1 cellular context compared by ENCODE assay signal in genomic region chr10:114821915-114822770, GRCh38.
TF ChIP-seq lines count a peak whose summit lies in the region.

No MANE protein-coding gene starts in this region.

TF ChIP-seq in HepG2, 621 proteins besides CTCF, POLR2A, EP300 and RAD21 (continued from another document and continues in another):
- TF ChIP-seq, protein P1, sequence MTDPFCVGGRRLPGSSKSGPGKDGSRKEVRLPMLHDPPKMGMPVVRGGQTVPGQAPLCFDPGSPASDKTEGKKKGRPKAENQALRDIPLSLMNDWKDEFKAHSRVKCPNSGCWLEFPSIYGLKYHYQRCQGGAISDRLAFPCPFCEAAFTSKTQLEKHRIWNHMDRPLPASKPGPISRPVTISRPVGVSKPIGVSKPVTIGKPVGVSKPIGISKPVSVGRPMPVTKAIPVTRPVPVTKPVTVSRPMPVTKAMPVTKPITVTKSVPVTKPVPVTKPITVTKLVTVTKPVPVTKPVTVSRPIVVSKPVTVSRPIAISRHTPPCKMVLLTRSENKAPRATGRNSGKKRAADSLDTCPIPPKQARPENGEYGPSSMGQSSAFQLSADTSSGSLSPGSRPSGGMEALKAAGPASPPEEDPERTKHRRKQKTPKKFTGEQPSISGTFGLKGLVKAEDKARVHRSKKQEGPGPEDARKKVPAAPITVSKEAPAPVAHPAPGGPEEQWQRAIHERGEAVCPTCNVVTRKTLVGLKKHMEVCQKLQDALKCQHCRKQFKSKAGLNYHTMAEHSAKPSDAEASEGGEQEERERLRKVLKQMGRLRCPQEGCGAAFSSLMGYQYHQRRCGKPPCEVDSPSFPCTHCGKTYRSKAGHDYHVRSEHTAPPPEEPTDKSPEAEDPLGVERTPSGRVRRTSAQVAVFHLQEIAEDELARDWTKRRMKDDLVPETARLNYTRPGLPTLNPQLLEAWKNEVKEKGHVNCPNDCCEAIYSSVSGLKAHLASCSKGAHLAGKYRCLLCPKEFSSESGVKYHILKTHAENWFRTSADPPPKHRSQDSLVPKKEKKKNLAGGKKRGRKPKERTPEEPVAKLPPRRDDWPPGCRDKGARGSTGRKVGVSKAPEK (CRISPR knock-in tag; IDR thresholded peaks at IDR 0.05; ENCODE audit: borderline replicate concordance), result no peak
- no peak; the same call in 1 of the 2 replicates for TF ChIP-seq ZNF891 (CRISPR knock-in tag; IDR thresholded peaks at IDR 0.05)
- no peak for TF ChIP-seq CEBPB (IDR thresholded peaks at IDR 0.05; ENCODE audit: borderline replicate concordance, low read depth, low read length)
- no peak for TF ChIP-seq CENPT (CRISPR knock-in tag; IDR thresholded peaks at IDR 0.05; ENCODE audit: low read depth)
- TF ChIP-seq, protein P2, sequence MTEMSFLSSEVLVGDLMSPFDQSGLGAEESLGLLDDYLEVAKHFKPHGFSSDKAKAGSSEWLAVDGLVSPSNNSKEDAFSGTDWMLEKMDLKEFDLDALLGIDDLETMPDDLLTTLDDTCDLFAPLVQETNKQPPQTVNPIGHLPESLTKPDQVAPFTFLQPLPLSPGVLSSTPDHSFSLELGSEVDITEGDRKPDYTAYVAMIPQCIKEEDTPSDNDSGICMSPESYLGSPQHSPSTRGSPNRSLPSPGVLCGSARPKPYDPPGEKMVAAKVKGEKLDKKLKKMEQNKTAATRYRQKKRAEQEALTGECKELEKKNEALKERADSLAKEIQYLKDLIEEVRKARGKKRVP (CRISPR knock-in tag; IDR thresholded peaks at IDR 0.05), result no peak
- no peak for TF ChIP-seq ZNF670 (CRISPR knock-in tag; IDR thresholded peaks at IDR 0.05; ENCODE audit: borderline replicate concordance)
- TF ChIP-seq FOSL2 (CRISPR knock-in tag; IDR thresholded peaks at IDR 0.05), result no peak
- TF ChIP-seq TARDBP (CRISPR knock-in tag; IDR thresholded peaks at IDR 0.05), result no peak
- TF ChIP-seq TGIF2 (CRISPR knock-in tag; IDR thresholded peaks at IDR 0.05), result no peak
- no peak for TF ChIP-seq ZNF784 (CRISPR knock-in tag; IDR thresholded peaks at IDR 0.05; ENCODE audit: borderline replicate concordance)
- TF ChIP-seq NPAS2 (CRISPR knock-in tag; IDR thresholded peaks at IDR 0.05; ENCODE audit: borderline replicate concordance), result no peak
- no peak for TF ChIP-seq MAF1 (CRISPR knock-in tag; IDR thresholded peaks at IDR 0.05; ENCODE audit: borderline replicate concordance)
- no peak for TF ChIP-seq SCMH1 (CRISPR knock-in tag; IDR thresholded peaks at IDR 0.05; ENCODE audit: borderline replicate concordance)
- TF ChIP-seq TEAD3 (CRISPR knock-in tag; optimal IDR thresholded peaks at IDR 0.05; ENCODE audit: borderline replicate concordance), result no peak
- no peak for TF ChIP-seq DNMT3B (CRISPR knock-in tag; conservative IDR thresholded peaks at IDR 0.05)
- peak; percentile 20; the same call in 1 of the 2 replicates for TF ChIP-seq TBX2 (CRISPR knock-in tag; IDR thresholded peaks at IDR 0.05; ENCODE audit: borderline replicate concordance)
- no peak for TF ChIP-seq ZSCAN25 (CRISPR knock-in tag; IDR thresholded peaks at IDR 0.05)
- TF ChIP-seq HMGXB3 (CRISPR knock-in tag; IDR thresholded peaks at IDR 0.05; ENCODE audit: borderline replicate concordance), result no peak
- 0 out of 2 replicates have a peak, but pooled peaks have one; percentile 7 for TF ChIP-seq SALL1 (CRISPR knock-in tag; IDR thresholded peaks at IDR 0.05)
- no peak for TF ChIP-seq NRL (CRISPR knock-in tag; IDR thresholded peaks at IDR 0.05; ENCODE audit: borderline replicate concordance)
- no peak; the same call in 1 of the 2 replicates for TF ChIP-seq ZSCAN21 (CRISPR knock-in tag; IDR thresholded peaks at IDR 0.05; ENCODE audit: borderline replicate concordance)
- TF ChIP-seq MEF2D (CRISPR knock-in tag; IDR thresholded peaks at IDR 0.05), result no peak
- no peak; the same call in 1 of the 2 replicates for TF ChIP-seq KDM5A (IDR thresholded peaks at IDR 0.05; ENCODE audit: borderline replicate concordance, low read length)
- no peak for TF ChIP-seq MAFG (CRISPR knock-in tag; IDR thresholded peaks at IDR 0.05)
- peak; percentile 38; the same call in 1 of the 2 replicates for TF ChIP-seq MTF1 (CRISPR knock-in tag; IDR thresholded peaks at IDR 0.05)
- TF ChIP-seq ZNF570 (CRISPR knock-in tag; IDR thresholded peaks at IDR 0.05; ENCODE audit: borderline replicate concordance), result no peak
- no peak for TF ChIP-seq GMEB1 (CRISPR knock-in tag; IDR thresholded peaks at IDR 0.05; ENCODE audit: borderline replicate concordance)
- no peak for TF ChIP-seq ZKSCAN5 (CRISPR knock-in tag; IDR thresholded peaks at IDR 0.05)
- TF ChIP-seq ZNF441 (CRISPR knock-in tag; IDR thresholded peaks at IDR 0.05; ENCODE audit: borderline replicate concordance), result 0 out of 2 replicates have a peak, but pooled peaks have one; percentile 53
- 0 out of 2 replicates have a peak, but pooled peaks have one; percentile 56 for TF ChIP-seq ZNF674 (CRISPR knock-in tag; IDR thresholded peaks at IDR 0.05; ENCODE audit: low read depth)
- TF ChIP-seq SUZ12 (IDR thresholded peaks at IDR 0.05; ENCODE audit: low read depth, low read length), result no peak
- TF ChIP-seq, protein P3, sequence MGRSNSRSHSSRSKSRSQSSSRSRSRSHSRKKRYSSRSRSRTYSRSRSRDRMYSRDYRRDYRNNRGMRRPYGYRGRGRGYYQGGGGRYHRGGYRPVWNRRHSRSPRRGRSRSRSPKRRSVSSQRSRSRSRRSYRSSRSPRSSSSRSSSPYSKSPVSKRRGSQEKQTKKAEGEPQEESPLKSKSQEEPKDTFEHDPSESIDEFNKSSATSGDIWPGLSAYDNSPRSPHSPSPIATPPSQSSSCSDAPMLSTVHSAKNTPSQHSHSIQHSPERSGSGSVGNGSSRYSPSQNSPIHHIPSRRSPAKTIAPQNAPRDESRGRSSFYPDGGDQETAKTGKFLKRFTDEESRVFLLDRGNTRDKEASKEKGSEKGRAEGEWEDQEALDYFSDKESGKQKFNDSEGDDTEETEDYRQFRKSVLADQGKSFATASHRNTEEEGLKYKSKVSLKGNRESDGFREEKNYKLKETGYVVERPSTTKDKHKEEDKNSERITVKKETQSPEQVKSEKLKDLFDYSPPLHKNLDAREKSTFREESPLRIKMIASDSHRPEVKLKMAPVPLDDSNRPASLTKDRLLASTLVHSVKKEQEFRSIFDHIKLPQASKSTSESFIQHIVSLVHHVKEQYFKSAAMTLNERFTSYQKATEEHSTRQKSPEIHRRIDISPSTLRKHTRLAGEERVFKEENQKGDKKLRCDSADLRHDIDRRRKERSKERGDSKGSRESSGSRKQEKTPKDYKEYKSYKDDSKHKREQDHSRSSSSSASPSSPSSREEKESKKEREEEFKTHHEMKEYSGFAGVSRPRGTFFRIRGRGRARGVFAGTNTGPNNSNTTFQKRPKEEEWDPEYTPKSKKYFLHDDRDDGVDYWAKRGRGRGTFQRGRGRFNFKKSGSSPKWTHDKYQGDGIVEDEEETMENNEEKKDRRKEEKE (IDR thresholded peaks at IDR 0.05), result no peak
- TF ChIP-seq ZNF510 (CRISPR knock-in tag; IDR thresholded peaks at IDR 0.05; ENCODE audit: low read depth), result no peak
- TF ChIP-seq KAT8 (CRISPR knock-in tag; IDR thresholded peaks at IDR 0.05), result no peak
- TF ChIP-seq ZNF883 (CRISPR knock-in tag; IDR thresholded peaks at IDR 0.05; ENCODE audit: not compliant biosample characterization), result no peak
- TF ChIP-seq ZNF761 (CRISPR knock-in tag; conservative IDR thresholded peaks at IDR 0.05), result no peak
- TF ChIP-seq ASH2L (IDR thresholded peaks at IDR 0.05; ENCODE audit: insufficient read length, low read depth, low read length), result peak; percentile 73
- no peak for TF ChIP-seq THAP11 (CRISPR knock-in tag; IDR thresholded peaks at IDR 0.05)
- TF ChIP-seq ZFAT (CRISPR knock-in tag; conservative IDR thresholded peaks at IDR 0.05), result no peak
- no peak for TF ChIP-seq ZNF10 (CRISPR knock-in tag; IDR thresholded peaks at IDR 0.05; ENCODE audit: borderline replicate concordance, low read depth)
- peak; percentile 91 for TF ChIP-seq ZFX (CRISPR knock-in tag; IDR thresholded peaks at IDR 0.05; ENCODE audit: low read depth)
- no peak for TF ChIP-seq MED8 (CRISPR knock-in tag; IDR thresholded peaks at IDR 0.05; ENCODE audit: insufficient replicate concordance)
- TF ChIP-seq RBFOX2 (IDR thresholded peaks at IDR 0.05; ENCODE audit: low read depth, low read length), result peak; percentile 75
- TF ChIP-seq, protein P4, sequence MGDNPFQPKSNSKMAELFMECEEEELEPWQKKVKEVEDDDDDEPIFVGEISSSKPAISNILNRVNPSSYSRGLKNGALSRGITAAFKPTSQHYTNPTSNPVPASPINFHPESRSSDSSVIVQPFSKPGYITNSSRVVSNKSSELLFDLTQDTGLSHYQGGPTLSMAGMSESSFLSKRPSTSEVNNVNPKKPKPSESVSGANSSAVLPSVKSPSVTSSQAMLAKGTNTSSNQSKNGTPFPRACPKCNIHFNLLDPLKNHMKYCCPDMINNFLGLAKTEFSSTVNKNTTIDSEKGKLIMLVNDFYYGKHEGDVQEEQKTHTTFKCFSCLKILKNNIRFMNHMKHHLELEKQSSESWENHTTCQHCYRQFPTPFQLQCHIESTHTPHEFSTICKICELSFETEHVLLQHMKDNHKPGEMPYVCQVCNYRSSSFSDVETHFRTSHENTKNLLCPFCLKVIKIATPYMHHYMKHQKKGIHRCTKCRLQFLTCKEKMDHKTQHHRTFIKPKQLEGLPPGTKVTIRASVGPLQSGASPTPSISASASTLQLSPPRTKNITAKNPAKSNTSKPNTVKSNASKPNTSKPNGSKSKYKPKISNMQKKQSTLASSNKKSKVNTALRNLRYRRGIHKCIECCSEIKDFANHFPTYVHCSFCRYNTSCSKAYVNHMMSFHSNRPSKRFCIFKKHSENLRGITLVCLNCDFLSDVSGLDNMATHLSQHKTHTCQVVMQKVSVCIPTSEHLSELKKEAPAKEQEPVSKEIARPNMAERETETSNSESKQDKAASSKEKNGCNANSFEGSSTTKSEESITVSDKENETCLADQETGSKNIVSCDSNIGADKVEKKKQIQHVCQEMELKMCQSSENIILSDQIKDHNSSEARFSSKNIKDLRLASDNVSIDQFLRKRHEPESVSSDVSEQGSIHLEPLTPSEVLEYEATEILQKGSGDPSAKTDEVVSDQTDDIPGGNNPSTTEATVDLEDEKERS (CRISPR knock-in tag; IDR thresholded peaks at IDR 0.05), result no peak
- TF ChIP-seq RARA (CRISPR knock-in tag; IDR thresholded peaks at IDR 0.05), result no peak
- no peak for TF ChIP-seq JUND (CRISPR knock-in tag; IDR thresholded peaks at IDR 0.05)
- TF ChIP-seq ZNF678 (CRISPR knock-in tag; IDR thresholded peaks at IDR 0.05), result no peak
- TF ChIP-seq ZMYM2 (CRISPR knock-in tag; IDR thresholded peaks at IDR 0.05), result no peak
- no peak for TF ChIP-seq ZNF790 (CRISPR knock-in tag; IDR thresholded peaks at IDR 0.05; ENCODE audit: borderline replicate concordance)
